In genomic region chr3:155555479-155556065, GRCh38 we compare ENCODE assay signal across 13 cellular contexts.
DNase-seq lines count a peak whose midpoint lies in the region; ATAC-seq and TF ChIP-seq lines count a peak whose summit lies in the region.
"Had no signal": no experiment of that assay in that cellular context is flagged by ENCODE, and none has a peak within 500 bp of the region (broad histone marks: within the 10 kb centered on the region; RNA-seq: fewer than 3 reads in every experiment).

No MANE protein-coding gene starts in this region.

- peaks cover 28% of the 10 kb centered on the region for H3K4me1 ChIP-seq in Caco-2
- H3K4me1 ChIP-seq: suprapubic skin had no signal

- H3K9me3 Mint-ChIP-seq in Caco-2 (ENCODE audit: unreplicated experiment), result no peaks in the 10 kb centered on the region
- H3K9me3 Mint-ChIP-seq: activated CD4-positive, alpha-beta memory T cell treated with anti-CD3 and anti-CD28 coated beads for 36 hours; activated naive CD4-positive, alpha-beta T cell treated with anti-CD3 and anti-CD28 coated beads, Interleukin-2, amount 50 U/mL, for 24 hours; H9 had no signal

- H3K9me3 ChIP-seq in Caco-2, result 0 out of 2 replicates have a peak, but pooled peaks cover 2% of the 10 kb centered on the region
- H3K9me3 ChIP-seq: suprapubic skin had no signal

- H3K27me3 ChIP-seq in Caco-2 (replicated peaks; ENCODE audit: control insufficient read depth, insufficient read depth, low read length), result no peaks in the 10 kb centered on the region
- H3K27me3 ChIP-seq: suprapubic skin had no signal

- intact Hi-C loops in Caco-2 (cut with micrococcal nuclease; ENCODE audit: unreplicated experiment), result loop anchor here (2.0 kb wide), 1 partner anchor 143 kb away; no protein-coding TSS in a partner anchor

- POLR2A ChIA-PET in Caco-2 (lab: Charles Lee), result no interaction called here

- H3K27ac Mint-ChIP-seq in Caco-2 (ENCODE audit: unreplicated experiment), result peak overlapping the region; percentile 71
- H3K27ac Mint-ChIP-seq: activated CD4-positive, alpha-beta memory T cell treated with anti-CD3 and anti-CD28 coated beads for 36 hours; activated naive CD4-positive, alpha-beta T cell treated with anti-CD3 and anti-CD28 coated beads, Interleukin-2, amount 50 U/mL, for 24 hours; H9 had no signal

- DNase-seq in Caco-2, result peak in 1 of 2 experiments; percentile 2
- no peak for DNase-seq in Jurkat, Clone E6-1 (ENCODE audit: low read depth, low spot score)
- DNase-seq in left kidney (ENCODE audit: low read depth, low spot score), result peak; percentile 25
- no peak for DNase-seq in MV-4-11 (lab: John Stamatoyannopoulos, UW)
- no peak for DNase-seq in OCI-M1 (lab: John Stamatoyannopoulos, UW)
- DNase-seq: activated CD4-positive, alpha-beta memory T cell treated with anti-CD3 and anti-CD28 coated beads for 36 hours; H9 had no signal

- no peaks in the 10 kb centered on the region for H3K36me3 Mint-ChIP-seq in Caco-2 (ENCODE audit: insufficient read depth, unreplicated experiment)
- H3K36me3 Mint-ChIP-seq: activated CD4-positive, alpha-beta memory T cell treated with anti-CD3 and anti-CD28 coated beads for 36 hours; activated naive CD4-positive, alpha-beta T cell treated with anti-CD3 and anti-CD28 coated beads, Interleukin-2, amount 50 U/mL, for 24 hours had no signal

- H3K36me3 ChIP-seq in Caco-2 (ENCODE audit: control insufficient read depth, insufficient read depth, low read length), result no peaks in the 10 kb centered on the region; the same call in 1 of the 2 replicates
- H3K36me3 ChIP-seq: suprapubic skin had no signal

- peak overlapping the region; percentile 61 for H3K4me3 Mint-ChIP-seq in Caco-2 (ENCODE audit: unreplicated experiment)
- H3K4me3 Mint-ChIP-seq: activated CD4-positive, alpha-beta memory T cell treated with anti-CD3 and anti-CD28 coated beads for 36 hours; activated naive CD4-positive, alpha-beta T cell treated with anti-CD3 and anti-CD28 coated beads, Interleukin-2, amount 50 U/mL, for 24 hours; H9 had no signal

- BruUV-seq in Caco-2 (replicated peaks; lab: Mats Ljungman, UMichigan), result no TSS peak

- ATAC-seq in GM19395 (IDR thresholded peaks at IDR 0.05; ENCODE audit: unreplicated experiment) (peak; percentile 2), HG03095 (IDR thresholded peaks at IDR 0.05; ENCODE audit: unreplicated experiment) (no peak), HG03439 (IDR thresholded peaks at IDR 0.05; ENCODE audit: unreplicated experiment) (no peak)
- ATAC-seq: sciatic nerve had no signal

- TF ChIP-seq CTCF in Caco-2 (IDR thresholded peaks at IDR 0.05; ENCODE audit: insufficient read depth in 1 of 2, low read depth in 1 of 2, low read length in 1 of 2, severe bottlenecking in 1 of 2, unreplicated experiment in 1 of 2), result no peak

- CTCF ChIA-PET in Caco-2 (lab: Charles Lee), result interaction anchor here (0.6 kb wide), 1 partner anchor 146 kb away, joined by 4 read pairs; no protein-coding TSS in a partner anchor

- H3K27me3 Mint-ChIP-seq in Caco-2 (ENCODE audit: insufficient read depth, unreplicated experiment), result no peaks in the 10 kb centered on the region
- H3K27me3 Mint-ChIP-seq: activated CD4-positive, alpha-beta memory T cell treated with anti-CD3 and anti-CD28 coated beads for 36 hours; activated naive CD4-positive, alpha-beta T cell treated with anti-CD3 and anti-CD28 coated beads, Interleukin-2, amount 50 U/mL, for 24 hours had no signal

- no peak overlapping the region for H3K4me3 ChIP-seq in Caco-2 (ENCODE audit: low read depth, low read length)
- H3K4me3 ChIP-seq in Jurkat, Clone E6-1 (ENCODE audit: low read length), result peak overlapping the region; percentile 10
- H3K4me3 ChIP-seq: suprapubic skin had no signal

- H3K4me1 Mint-ChIP-seq in Caco-2 (ENCODE audit: low read depth, unreplicated experiment), result peaks cover 23% of the 10 kb centered on the region
